Comparison of ENCODE assay signal across 1 cellular context in the genomic region with DNA sequence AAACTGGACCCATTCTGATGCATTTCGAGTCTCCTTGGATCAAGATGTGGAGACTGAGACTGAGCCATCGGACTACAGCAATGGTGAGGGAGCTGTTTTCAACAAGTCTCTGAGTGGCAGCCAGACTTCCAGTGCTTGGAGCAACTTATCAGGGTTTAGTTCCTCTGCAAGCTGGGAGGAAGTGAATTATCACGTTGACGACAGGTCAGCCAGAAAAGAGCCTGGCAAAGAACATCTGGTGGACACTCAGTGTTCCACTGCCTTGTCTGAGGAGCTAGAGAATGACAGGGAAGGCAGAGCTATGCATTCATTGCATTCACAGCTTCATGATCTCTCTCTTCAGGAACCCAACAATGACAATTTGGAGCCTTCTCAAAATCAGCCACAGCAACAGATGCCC.
TF ChIP-seq lines count a peak whose summit lies in the region.

No MANE protein-coding gene starts in this region.

TF ChIP-seq in H1, 55 proteins besides CTCF, POLR2A, EP300 and RAD21:
- TF ChIP-seq SAP30 (IDR thresholded peaks at IDR 0.05; ENCODE audit: insufficient read depth, insufficient replicate concordance, low read length), result no peak
